In genomic region chr15:41568350-41569017, GRCh38 we compare ENCODE assay signal across 11 cellular contexts. TPM values are rescaled to one million over a fixed set of nuclear protein-coding genes. Genes with fewer than 3 reads are reported as not detected.
A peak's percentile ranks its signal among the peaks of the same experiment; 100 is the strongest.
DNase-seq lines count a peak whose midpoint lies in the region; ATAC-seq, FAIRE-seq and TF ChIP-seq lines count a peak whose summit lies in the region.
"Had no signal": no experiment of that assay in that cellular context is flagged by ENCODE, and none has a peak within 500 bp of the region (broad histone marks: within the 10 kb centered on the region; RNA-seq: fewer than 3 reads in every experiment).

No MANE protein-coding gene starts in this region.

- no peak; the same call in 1 of the 2 replicates for TF ChIP-seq EP300 in K562 (IDR thresholded peaks at IDR 0.05; ENCODE audit: low read length)

- peak overlapping the region; percentile 32 to 68; a peak in 1 of 4 replicates for H3K9ac ChIP-seq in K562 (ENCODE audit: insufficient read depth in 1 of 2, low read depth in 2 of 2, low read length in 2 of 2)

- no peaks in the 10 kb centered on the region for H3K9me3 ChIP-seq in K562 (replicated peaks; ENCODE audit: control insufficient read depth, insufficient read depth, low read depth, low read length)
- no peaks in the 10 kb centered on the region for H3K9me3 ChIP-seq in spleen
- H3K9me3 ChIP-seq in aorta (ENCODE audit: control insufficient read depth, low read length): no peaks in the 10 kb centered on the region

- BruUV-seq in K562 (replicated peaks; lab: Mats Ljungman, UMichigan): no TSS peak

- H3K27me3 ChIP-seq in K562 (ENCODE audit: control insufficient read depth in 2 of 2, insufficient read depth in 2 of 2, low read length in 2 of 2) (no peaks in the 10 kb centered on the region), spleen (replicated peaks in 1 of 7) (no peaks in the 10 kb centered on the region), aorta (ENCODE audit: control insufficient read depth in 1 of 2, insufficient read depth in 2 of 2, low read length in 1 of 2) (no peaks in the 10 kb centered on the region)

- in situ Hi-C loops in K562 (cut with MboI): no loop called here

- TF ChIP-seq POLR2A in K562 (conservative IDR thresholded peaks at IDR 0.05) (no peak), spleen (IDR thresholded peaks at IDR 0.05) (no peak)

- POLR2A ChIA-PET in K562 (lab: Yijun Ruan, JAX): interaction anchor here (0.6 to 1.6 kb wide), 5 partner anchors 10 to 515 kb away, joined by 3 to 8 read pairs (median 3); no protein-coding TSS in a partner anchor

- ATAC-seq in K562: peak; percentile 50
- no peak for ATAC-seq in aorta (ENCODE audit: low FRiP score)
- no peak for ATAC-seq in activated CD4-positive, CD25-positive, alpha-beta regulatory T cell treated with anti-CD3 and anti-CD28 coated beads, Interleukin-2, amount 50 U/mL, for 24 hours
- no peak for ATAC-seq in HG03045 (IDR thresholded peaks at IDR 0.05; ENCODE audit: unreplicated experiment)
- ATAC-seq: stimulated activated naive B cell treated with anti-CD40 and anti-IgM and Interleukin-4, amounts not matched to agents 10 μg/mL and 1 μg/mL and 100 μg/mL, for 72 hours had no signal

- no peaks in the 10 kb centered on the region for H3K79me2 ChIP-seq in K562 (ENCODE audit: control insufficient read depth, insufficient read depth, low read length)

- WGBS in K562 (ENCODE audit: insufficient coverage, low coverage, missing lambda C conversion rate): 35% methylated on average over 8 of the region's 8 CpGs
- WGBS in spleen, 5 donors: 80 to 89% (median 87%) methylated on average over 8 of the region's 8 CpGs
- 81 to 87% methylated on average over 8 of the region's 8 CpGs for WGBS in aorta, 2 donors

- TF ChIP-seq CTCF in K562 (IDR thresholded peaks at IDR 0.05 in 2 of 3, conservative IDR thresholded peaks at IDR 0.05 in 1 of 3; ENCODE audit: insufficient read depth in 2 of 3, low read depth in 1 of 3, low read length in 3 of 3): no peak
- TF ChIP-seq CTCF in spleen (IDR thresholded peaks at IDR 0.05 in 8 of 11, conservative IDR thresholded peaks at IDR 0.05 in 3 of 11): no peak

- TF ChIP-seq RAD21 in K562 (CRISPR knock-in tag; conservative IDR thresholded peaks at IDR 0.05 in 1 of 2, IDR thresholded peaks at IDR 0.05 in 1 of 2): peak in 1 of 2 experiments; percentile 27; a peak in 2 of 4 replicates

- peak overlapping the region; percentile 46 for H3K4me2 ChIP-seq in K562 (ENCODE audit: insufficient read depth, low read length)

- CTCF ChIA-PET in K562 (lab: Yijun Ruan, JAX; ENCODE audit: low intra/inter-chr PET ratio): no interaction called here

- H2AFZ ChIP-seq in K562 (ENCODE audit: low read depth, low read length): peak overlapping the region; percentile 44

- peak; percentile 71 for FAIRE-seq in K562 (lab: Jason Lieb, UNC)
- FAIRE-seq: small intestine had no signal

- H3K27ac ChIP-seq in K562 (ENCODE audit: extremely low read depth, low read depth, low read length) (peak overlapping the region; percentile 42; the same call in 2 of the 3 replicates), spleen (peak overlapping the region in 4 of 8 donors; percentile 27 to 41 (median 38)), aorta (ENCODE audit: low read depth in 1 of 2, low read length in 2 of 2) (no peak overlapping the region)

- no peak overlapping the region for H3K4me3 ChIP-seq in K562
- no peak overlapping the region for H3K4me3 ChIP-seq in spleen
- no peak overlapping the region for H3K4me3 ChIP-seq in aorta (ENCODE audit: low read length in 2 of 2)

- intact Hi-C loops in K562 (cut with micrococcal nuclease): no loop called here
- intact Hi-C loops in spleen (cut with DNase I; ENCODE audit: low total_unique reads): no loop called here
- intact Hi-C loops in aorta (cut with DNase I): no loop called here

- H4K20me1 ChIP-seq in K562 (replicated peaks; ENCODE audit: control insufficient read depth, insufficient read depth, low read length): 0 out of 2 replicates have a peak, but pooled peaks cover 3% of the 10 kb centered on the region

- H3K36me3 ChIP-seq in K562 (ENCODE audit: control insufficient read depth, insufficient read depth, low read length): peaks cover 68% of the 10 kb centered on the region; the same call in 2 of the 3 replicates
- H3K36me3 ChIP-seq in spleen: peaks cover 0 to 45% (median 4%) of the 10 kb centered on the region in 6 donors
- H3K36me3 ChIP-seq in aorta (ENCODE audit: control insufficient read depth in 1 of 2, insufficient read depth in 2 of 2, low read length in 1 of 2): no peaks in the 10 kb centered on the region

- H3K4me1 ChIP-seq in K562 (replicated peaks in 1 of 2; ENCODE audit: control insufficient read depth in 2 of 2, insufficient read depth in 2 of 2, low read length in 2 of 2) (peaks cover 51 to 53% of the 10 kb centered on the region in 2 experiments), spleen (peaks cover 11 to 50% (median 29%) of the 10 kb centered on the region in 6 donors), aorta (ENCODE audit: control insufficient read depth in 1 of 2, insufficient read depth in 2 of 2, low read length in 2 of 2) (no peaks in the 10 kb centered on the region)

- no peaks in the 10 kb centered on the region for H3K9me1 ChIP-seq in K562 (ENCODE audit: control insufficient read depth, insufficient read depth, low read length)

- DNase-seq in HuH-7 (ENCODE audit: low spot score) (peak; percentile 71), K562 (ENCODE audit: extremely low read depth in 1 of 4, low spot score in 3 of 4) (peak; percentile 53 to 76 (median 64)), iPS-NIHi7 (ENCODE audit: extremely low spot score) (peak; percentile 80), spleen (peak; percentile 59), GM03348 (ENCODE audit: low spot score) (no peak), aorta (no peak)
- DNase-seq: small intestine; stimulated activated naive B cell treated with anti-CD40 and anti-IgM and Interleukin-4, amounts not matched to agents 10 μg/mL and 1 μg/mL and 100 μg/mL, for 72 hours; T-helper 1 cell had no signal

RNA-seq across cellular contexts. Expression of gene TYRO3, which starts 9.5 kb away (rescaled TPM):
- 47.2 and 168 TPM in 2 replicates for total RNA-seq in K562 (2011; cell fraction: chromatin; rRNA removed; ENCODE audit: low replicate concordance)
- 109 and 124 TPM in 2 replicates for total RNA-seq in K562 (2011; cell fraction: nucleolus; rRNA removed)
- 103 and 108 TPM in 2 replicates for total RNA-seq in K562 (2011; cell fraction: nucleoplasm; rRNA removed)
- total RNA-seq in K562 (2014; rRNA removed): 13.6 and 19.6 TPM in 2 replicates
- total RNA-seq in K562 (2014; rRNA removed; fragmentation: Illumina TruSeq; extraction: Trizol): 11.4 and 17.9 TPM in 2 replicates
- 15.9 and 18.6 TPM in 2 replicates for total RNA-seq in K562 (2015; rRNA removed; fragmentation: Illumina TruSeq; extraction: Trizol)
- 33.5 and 37.6 TPM in 2 replicates for total RNA-seq in K562 (2021)
- 38.4 and 39.6 TPM in 2 replicates for polyA plus RNA-seq in K562 (2011; rRNA removed)
- polyA plus RNA-seq in K562 (2011; cell fraction: cytosol; rRNA removed): 31.3 and 46.5 TPM in 2 replicates
- polyA plus RNA-seq in K562 (2011; cell fraction: nucleus; rRNA removed): 52.1 and 78.7 TPM in 2 replicates
- 33.1 and 42.2 TPM in 2 replicates for polyA plus RNA-seq in K562 (2012)
- 29.3 and 34.6 TPM in 2 replicates for polyA plus RNA-seq in K562 (2014; fragmentation: Illumina TruSeq; extraction: Trizol)
- polyA plus RNA-seq in K562 (2014; fragmentation: Nextera tagmentation; extraction: Ambion mirVana): 1 to 10 TPM; 2.6 to 2.8 TPM
- 18.8 and 19.1 TPM in 2 replicates for polyA plus RNA-seq in K562 (2014; rRNA removed)
- polyA minus RNA-seq in K562 (2011; rRNA and poly(A)+ RNA removed): 37.1 and 59.8 TPM in 2 replicates
- polyA minus RNA-seq in K562 (2011; cell fraction: cytosol; rRNA and poly(A)+ RNA removed): 36.1 and 41.3 TPM in 2 replicates
- polyA minus RNA-seq in K562 (2011; cell fraction: nucleus; rRNA and poly(A)+ RNA removed): 26.1 and 33.0 TPM in 2 replicates
- 10 to 100 TPM; 10.9 to 36.2 (median 21.4) TPM for total RNA-seq in spleen
- 1 to 10 TPM; 2.6 to 5.7 (median 4.3) TPM for polyA plus RNA-seq in spleen
- total RNA-seq in aorta: 1 to 10 TPM; 6.0 to 9.8 TPM
- 1 to 10 TPM; 3.4 to 4.5 TPM for polyA plus RNA-seq in aorta

RNA-seq across cellular contexts. Expression of gene RPAP1, which starts 24.4 kb away (rescaled TPM):
- total RNA-seq in K562 (2011; cell fraction: chromatin; rRNA removed; ENCODE audit: low replicate concordance): 61.6 and 152 TPM in 2 replicates
- 73.4 and 82.2 TPM in 2 replicates for total RNA-seq in K562 (2011; cell fraction: nucleolus; rRNA removed)
- total RNA-seq in K562 (2011; cell fraction: nucleoplasm; rRNA removed): 63.7 and 80.1 TPM in 2 replicates
- total RNA-seq in K562 (2014; rRNA removed): 23.9 and 36.9 TPM in 2 replicates
- 9.4 and 10.0 TPM in 2 replicates for total RNA-seq in K562 (2014; rRNA removed; fragmentation: Illumina TruSeq; extraction: Trizol)
- 11.5 and 12.8 TPM in 2 replicates for total RNA-seq in K562 (2015; rRNA removed; fragmentation: Illumina TruSeq; extraction: Trizol)
- 61.2 and 65.7 TPM in 2 replicates for total RNA-seq in K562 (2021)
- polyA plus RNA-seq in K562 (2011; rRNA removed): 9.2 and 27.7 TPM in 2 replicates
- 11.9 and 16.1 TPM in 2 replicates for polyA plus RNA-seq in K562 (2011; cell fraction: cytosol; rRNA removed)
- 38.7 and 47.7 TPM in 2 replicates for polyA plus RNA-seq in K562 (2011; cell fraction: nucleus; rRNA removed)
- polyA plus RNA-seq in K562 (2012): 40.3 and 49.0 TPM in 2 replicates
- 21.6 and 30.8 TPM in 2 replicates for polyA plus RNA-seq in K562 (2014; fragmentation: Illumina TruSeq; extraction: Trizol)
- polyA plus RNA-seq in K562 (2014; fragmentation: Nextera tagmentation; extraction: Ambion mirVana): 1 to 10 TPM; 6.5 to 7.0 TPM
- 18.5 and 24.0 TPM in 2 replicates for polyA plus RNA-seq in K562 (2014; rRNA removed)
- polyA minus RNA-seq in K562 (2011; rRNA and poly(A)+ RNA removed): 11.8 and 16.9 TPM in 2 replicates
- polyA minus RNA-seq in K562 (2011; cell fraction: cytosol; rRNA and poly(A)+ RNA removed): 18.0 and 23.9 TPM in 2 replicates
- 21.9 and 27.0 TPM in 2 replicates for polyA minus RNA-seq in K562 (2011; cell fraction: nucleus; rRNA and poly(A)+ RNA removed)
- total RNA-seq in spleen: 10 to 100 TPM; 15.8 to 35.9 (median 27.7) TPM
- polyA plus RNA-seq in spleen: 10 to 100 TPM in 2 of 3 donors, 1 to 10 TPM in 1; 7.9 to 11.8 (median 10.2) TPM
- total RNA-seq in aorta: 10 to 100 TPM; 19.9 to 27.5 TPM
- polyA plus RNA-seq in aorta: 1 to 10 TPM; 7.5 to 8.6 TPM

RNA-seq across cellular contexts. Expression of gene LTK, which starts 54.9 kb away (rescaled TPM):
- total RNA-seq in K562 (2011; cell fraction: chromatin; rRNA removed; ENCODE audit: low replicate concordance): 13.3 and 30.8 TPM in 2 replicates
- 17.5 and 19.0 TPM in 2 replicates for total RNA-seq in K562 (2011; cell fraction: nucleolus; rRNA removed)
- 14.6 and 15.8 TPM in 2 replicates for total RNA-seq in K562 (2011; cell fraction: nucleoplasm; rRNA removed)
- total RNA-seq in K562 (2014; rRNA removed) (2.7 TPM in 2 replicates), K562 (2014; rRNA removed; fragmentation: Illumina TruSeq; extraction: Trizol) (0.77 and 1.1 TPM in 2 replicates), K562 (2015; rRNA removed; fragmentation: Illumina TruSeq; extraction: Trizol) (1.8 TPM in 2 replicates), K562 (2021) (3.7 and 4.4 TPM in 2 replicates), spleen (1 to 10 TPM; 2.0 to 7.0 (median 4.5) TPM), aorta (1 to 10 TPM in 1 of 2 donors, under 1 TPM in 1; 0.19 to 1.1 TPM)
- polyA plus RNA-seq in K562 (2011; rRNA removed) (1.7 and 2.8 TPM in 2 replicates), K562 (2014; fragmentation: Illumina TruSeq; extraction: Trizol) (2.7 and 3.1 TPM in 2 replicates), K562 (2014; fragmentation: Nextera tagmentation; extraction: Ambion mirVana) (under 1 TPM; 0.25 to 0.31 TPM), K562 (2014; rRNA removed) (4.3 and 4.4 TPM in 2 replicates), spleen (1 to 10 TPM in 2 of 3 donors, under 1 TPM in 1; 0.93 to 5.3 (median 4.5) TPM), aorta (1 to 10 TPM in 1 of 2 donors, under 1 TPM in 1; 0.38 to 1.9 TPM)
- polyA plus RNA-seq in K562 (2011; cell fraction: cytosol; rRNA removed): 1.7 and 2.1 TPM in 2 replicates
- 22.2 and 32.4 TPM in 2 replicates for polyA plus RNA-seq in K562 (2011; cell fraction: nucleus; rRNA removed)
- polyA plus RNA-seq in K562 (2012): 5.2 and 20.8 TPM in 2 replicates
- 0.39 and 0.70 TPM in 2 replicates for polyA minus RNA-seq in K562 (2011; rRNA and poly(A)+ RNA removed)
- polyA minus RNA-seq in K562 (2011; cell fraction: cytosol; rRNA and poly(A)+ RNA removed): 1.2 TPM in 1 of 2 replicates, not detected in the other
- 1.9 and 2.4 TPM in 2 replicates for polyA minus RNA-seq in K562 (2011; cell fraction: nucleus; rRNA and poly(A)+ RNA removed)

Comparison
In these comparisons a context has a peak if more than half of its experiments do, and no peak if none do; other contexts are left out.
1. DNase-seq: peak in HuH-7 (single experiment), K562 (4 of 4), iPS-NIHi7 (single experiment) and spleen (single experiment); none in GM03348 (single experiment) and aorta (0 of 2).